In the genomic region with DNA sequence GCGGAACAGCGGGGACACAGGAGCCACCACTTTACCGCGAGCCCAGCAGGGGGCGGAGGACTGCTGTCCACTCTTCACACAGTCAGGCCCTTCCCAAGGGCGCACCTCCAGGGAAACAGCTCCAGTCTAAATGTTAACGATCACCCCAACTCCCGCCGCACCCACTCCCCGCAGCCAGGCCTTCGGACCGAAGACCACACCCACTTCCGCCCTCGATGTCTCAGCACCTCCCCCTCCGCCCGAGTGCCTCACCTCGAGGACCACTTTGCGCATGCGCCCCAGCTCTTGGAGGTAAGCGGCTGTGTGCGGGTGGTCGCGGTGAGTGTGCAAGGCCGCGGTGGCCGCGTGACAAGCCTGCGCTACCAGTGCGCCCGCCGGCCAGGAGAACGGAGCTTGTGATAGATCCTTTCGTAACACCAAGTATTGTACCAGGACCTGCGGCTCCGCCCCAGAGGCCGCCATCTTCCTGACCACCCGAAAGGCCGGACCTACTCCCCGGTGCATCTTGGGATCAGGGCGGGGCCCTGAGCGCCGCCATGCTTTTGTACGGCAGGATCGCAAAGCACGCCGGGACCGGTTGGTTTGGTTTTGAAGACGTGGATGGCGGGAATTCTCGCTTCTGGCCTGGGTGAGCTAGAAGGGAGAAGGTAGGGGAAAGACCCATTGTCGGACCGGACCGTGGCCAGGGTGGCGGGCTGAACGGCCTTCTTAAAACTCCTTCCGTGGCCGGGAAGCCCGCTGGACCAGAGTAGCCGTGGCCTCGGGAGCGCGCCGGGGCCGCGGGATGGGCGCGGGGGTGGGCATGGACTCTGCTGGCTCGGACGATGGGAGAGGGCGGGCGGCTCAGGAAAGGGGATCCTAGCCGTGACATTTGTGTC, we compare ENCODE assay signal across 8 cellular contexts. TPM values are rescaled to one million over a fixed set of nuclear protein-coding genes. Genes with fewer than 3 reads are reported as not detected.
DNase-seq lines count a peak whose midpoint lies in the region; ATAC-seq, FAIRE-seq and TF ChIP-seq lines count a peak whose summit lies in the region.

A gene with protein sequence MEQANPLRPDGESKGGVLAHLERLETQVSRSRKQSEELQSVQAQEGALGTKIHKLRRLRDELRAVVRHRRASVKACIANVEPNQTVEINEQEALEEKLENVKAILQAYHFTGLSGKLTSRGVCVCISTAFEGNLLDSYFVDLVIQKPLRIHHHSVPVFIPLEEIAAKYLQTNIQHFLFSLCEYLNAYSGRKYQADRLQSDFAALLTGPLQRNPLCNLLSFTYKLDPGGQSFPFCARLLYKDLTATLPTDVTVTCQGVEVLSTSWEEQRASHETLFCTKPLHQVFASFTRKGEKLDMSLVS (plus strand): TSS at position 552 of the 878 bp plus-strand sequence. CDS start 495 bp downstream, outside the sequence.
A gene with protein sequence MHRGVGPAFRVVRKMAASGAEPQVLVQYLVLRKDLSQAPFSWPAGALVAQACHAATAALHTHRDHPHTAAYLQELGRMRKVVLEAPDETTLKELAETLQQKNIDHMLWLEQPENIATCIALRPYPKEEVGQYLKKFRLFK (minus strand): TSS at position 518 of the 878 bp plus-strand sequence. CDS start 14 bp downstream, at position 504.

- peaks cover 25% of the 10 kb centered on the region for H3K36me3 Mint-ChIP-seq in T-cell

- no peak for TF ChIP-seq EP300 in upper lobe of left lung (IDR thresholded peaks at IDR 0.05)

- POLR2A ChIA-PET in T-cell (lab: Charles Lee): interaction anchor here in 1 of 2 donors (0.6 kb wide), 3 partner anchors 429 to 716 kb away, joined by 3 to 6 read pairs (median 3); no protein-coding TSS in a partner anchor

- peaks cover 20 to 26% (median 23%) of the 10 kb centered on the region in 3 donors for H3K4me1 Mint-ChIP-seq in T-cell

- H3K27me3 ChIP-seq in upper lobe of left lung: no peaks in the 10 kb centered on the region

- TF ChIP-seq POLR2A in GM12892 (IDR thresholded peaks at IDR 0.05; ENCODE audit: low read depth, low read length): peak; percentile 92
- TF ChIP-seq POLR2A in upper lobe of left lung (IDR thresholded peaks at IDR 0.05): peak in 2 of 4 donors; percentile 67 to 85

- no peaks in the 10 kb centered on the region for H3K27me3 Mint-ChIP-seq in T-cell

- H3K27ac ChIP-seq in adipose tissue (ENCODE audit: low read depth, low read length): peak within 1 kb of the TSS; percentile 79
- H3K27ac ChIP-seq in upper lobe of left lung: peak within 1 kb of the TSS; percentile 97 to 100 (median 99)

- peak; percentile 47 to 88 (median 76) for TF ChIP-seq CTCF in upper lobe of left lung (IDR thresholded peaks at IDR 0.05)

- no peaks in the 10 kb centered on the region for H3K9me3 Mint-ChIP-seq in T-cell

- intact Hi-C loops in cardiac septum (cut with DNase I): loop anchor here (2.0 kb wide), 1 partner anchor 302 kb away; a partner anchor contains a TSS

- DNase-seq in GM12892 (ENCODE audit: insufficient read length): peak; percentile 87
- DNase-seq in NCI-H1436 treated with DMSO at 0.1 percent for 48 hours (lab: John Stamatoyannopoulos, UW): peak; percentile 85
- peak; percentile 89 to 97 (median 93) for DNase-seq in T-cell
- DNase-seq in cardiac septum (ENCODE audit: low spot score): peak; percentile 99
- peak; percentile 95 for DNase-seq in pons (ENCODE audit: low spot score)
- peak; percentile 97 to 98 for DNase-seq in upper lobe of left lung

- 0 to 1% (median 0%) methylated on average over 70 to 72 of the region's 72 CpGs for WGBS in adipose tissue, 3 donors
- WGBS in upper lobe of left lung, 2 donors: 0 to 3% methylated on average over 17 to 65 of the region's 72 CpGs

- ATAC-seq in HG02852 (IDR thresholded peaks at IDR 0.05; ENCODE audit: unreplicated experiment) (peak; percentile 92), T-cell (replicated peaks in 1 of 4) (peak; percentile 96 to 99 (median 98)), upper lobe of left lung (ENCODE audit: low FRiP score in 2 of 2) (peak; percentile 98 to 99)

- peak within 1 kb of the TSS; percentile 95 to 97 (median 97) for H3K4me3 Mint-ChIP-seq in T-cell

- H3K27ac Mint-ChIP-seq in T-cell: peak within 1 kb of the TSS; percentile 100

- FAIRE-seq in GM12892 (lab: Jason Lieb, UNC): peak; percentile 94

- CTCF ChIA-PET in T-cell (lab: Charles Lee): interaction anchor here (0.6 to 1.2 kb wide), 8 partner anchors 25 to 957 kb away, joined by 3 to 7 read pairs (median 4); a partner anchor contains a TSS

- peaks cover 11 to 29% (median 20%) of the 10 kb centered on the region in 4 donors for H3K4me1 ChIP-seq in upper lobe of left lung

- no peaks in the 10 kb centered on the region for H3K36me3 ChIP-seq in upper lobe of left lung

- H3K4me3 ChIP-seq in upper lobe of left lung: peak within 1 kb of the TSS; percentile 43 to 85 (median 77)

- H3K9me3 ChIP-seq in upper lobe of left lung: no peaks in the 10 kb centered on the region

RNA-seq across cellular contexts. Expression of the first gene that starts in this region (rescaled TPM):
- polyA plus RNA-seq in GM12892 (2012; ENCODE audit: missing spikeins): 18.7 TPM
- total RNA-seq in T-cell (1 to 10 TPM; 4.8 to 8.4 (median 6.4) TPM), cardiac septum (2.3 TPM), upper lobe of left lung (1 to 10 TPM; 4.9 to 8.7 (median 7.2) TPM)
- 1 to 10 TPM in 2 of 3 donors, under 1 TPM in 1; 0.99 to 3.1 (median 2.5) TPM for polyA plus RNA-seq in adipose tissue

RNA-seq across cellular contexts. Expression of the second gene that starts in this region (rescaled TPM):
- polyA plus RNA-seq in GM12892 (2012; ENCODE audit: missing spikeins): 59.3 TPM
- total RNA-seq in T-cell (10 to 100 TPM; 13.6 to 20.1 (median 14.9) TPM), cardiac septum (23.2 TPM), upper lobe of left lung (10 to 100 TPM; 13.8 to 45.8 (median 27.6) TPM)
- 10 to 100 TPM; 15.5 to 23.1 (median 20.7) TPM for polyA plus RNA-seq in adipose tissue

Comparison
In these comparisons a context has a peak if more than half of its experiments do, and no peak if none do; other contexts are left out.
1. Peak in every context shown above with its lines: DNase-seq, ATAC-seq, H3K4me3 ChIP-seq and H3K27ac ChIP-seq.